In the genomic region with DNA sequence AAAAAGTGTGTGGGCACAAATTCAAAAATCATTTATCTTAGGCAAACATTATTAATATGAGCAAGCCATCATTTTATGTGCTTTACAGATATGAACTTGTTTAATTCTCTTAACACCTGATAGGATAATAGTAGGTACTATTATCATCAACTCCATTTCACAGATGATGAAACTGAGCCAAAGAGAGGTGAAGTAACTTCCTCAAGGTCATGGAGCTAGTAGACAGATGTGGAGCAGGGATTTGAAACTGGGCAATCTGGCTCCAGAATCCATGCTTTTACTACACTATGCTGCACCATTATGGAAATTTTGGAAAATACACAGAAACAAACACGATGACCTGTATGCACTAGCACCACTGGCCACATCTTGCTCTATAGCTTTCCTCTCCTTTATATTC, we compare ENCODE assay signal across 9 cellular contexts. TPM values are rescaled to one million over a fixed set of nuclear protein-coding genes. Genes with fewer than 3 reads are reported as not detected.
A peak's percentile ranks its signal among the peaks of the same experiment; 100 is the strongest.
DNase-seq lines count a peak whose midpoint lies in the region; ATAC-seq and TF ChIP-seq lines count a peak whose summit lies in the region.
"Had no signal": no experiment of that assay in that cellular context is flagged by ENCODE, and none has a peak within 500 bp of the region (broad histone marks: within the 10 kb centered on the region; RNA-seq: fewer than 3 reads in every experiment).

No MANE protein-coding gene starts in this region.

- H3K9me3 ChIP-seq in right atrium auricular region: no peaks in the 10 kb centered on the region

- no peak for TF ChIP-seq CTCF in right atrium auricular region (IDR thresholded peaks at IDR 0.05)

- no peaks in the 10 kb centered on the region for H3K27me3 ChIP-seq in right atrium auricular region

- H3K4me3 ChIP-seq in right atrium auricular region: peak overlapping the region in 1 of 2 donors; percentile 61

- DNase-seq in right atrium auricular region (ENCODE audit: low spot score): no peak
- no peak for DNase-seq in cardiac septum (ENCODE audit: low spot score)
- DNase-seq in RKO (ENCODE audit: low spot score): peak; percentile 20
- peak; percentile 11 for DNase-seq in left kidney (ENCODE audit: low read depth, low spot score)
- no peak for DNase-seq in stimulated activated CD4-positive, alpha-beta T cell treated with anti-CD3 and anti-CD28 coated beads, Interleukin-1b, Interleukin-23, amount 100 ng/mL, for 48 hours
- DNase-seq in AG08396 (ENCODE audit: low spot score): no peak
- no peak for DNase-seq in SK-N-DZ (ENCODE audit: low spot score)
- DNase-seq: stimulated activated naive B cell treated with anti-CD40 and anti-IgM and Interleukin-4, amounts not matched to agents 10 μg/mL and 1 μg/mL and 100 μg/mL, for 72 hours had no signal

- no peaks in the 10 kb centered on the region for H3K36me3 ChIP-seq in right atrium auricular region

- H3K4me1 ChIP-seq in right atrium auricular region: peaks cover 0 to 9% of the 10 kb centered on the region in 2 donors

- peak overlapping the region; percentile 54 to 74 for H3K27ac ChIP-seq in right atrium auricular region

- no peak for ATAC-seq in HG03521 (IDR thresholded peaks at IDR 0.05; ENCODE audit: unreplicated experiment)

- intact Hi-C loops in cardiac septum (cut with DNase I): loop anchor here (5.0 kb wide), 1 partner anchor 48 kb away; a partner anchor contains a TSS

RNA-seq across cellular contexts. Expression of a gene that starts 1.0 kb away (rescaled TPM):
- total RNA-seq in right atrium auricular region (10 to 100 TPM in 1 of 2 donors, 1 to 10 TPM in 1; 3.9 to 11.8 TPM), cardiac septum (8.5 TPM)
- polyA plus RNA-seq in SK-N-DZ (2014; cell fraction: cytosol; rRNA removed): 27.3 and 31.5 TPM in 2 replicates
- polyA plus RNA-seq in SK-N-DZ (2014; cell fraction: nucleus; rRNA removed): 18.3 and 39.5 TPM in 2 replicates

RNA-seq across cellular contexts. Expression of a gene that starts 48.8 kb away (rescaled TPM):
- total RNA-seq in right atrium auricular region (1 to 10 TPM; 1.5 to 3.0 TPM), cardiac septum (6.3 TPM)
- 2.2 and 2.4 TPM in 2 replicates for polyA plus RNA-seq in SK-N-DZ (2014; cell fraction: cytosol; rRNA removed)
- polyA plus RNA-seq in SK-N-DZ (2014; cell fraction: nucleus; rRNA removed): 2.9 and 5.1 TPM in 2 replicates

RNA-seq across cellular contexts. Expression of a gene that starts 58.3 kb away (rescaled TPM):
- total RNA-seq in right atrium auricular region (under 1 TPM in 1 of 2 donors, not detected in 1; 0.15 TPM), cardiac septum (0.08 TPM)
- polyA plus RNA-seq in SK-N-DZ (2014; cell fraction: cytosol; rRNA removed): 3.8 and 4.6 TPM in 2 replicates
- polyA plus RNA-seq in SK-N-DZ (2014; cell fraction: nucleus; rRNA removed): 2.4 TPM in 2 replicates

Comparison
In these comparisons a context has a peak if more than half of its experiments do, and no peak if none do; other contexts are left out.
1. DNase-seq: peak in RKO (single experiment) and left kidney (single experiment); none in right atrium auricular region (single experiment), cardiac septum (single experiment), stimulated activated CD4-positive, alpha-beta T cell treated with anti-CD3 and anti-CD28 coated beads, Interleukin-1b, Interleukin-23, amount 100 ng/mL, for 48 hours (single experiment), AG08396 (single experiment) and SK-N-DZ (single experiment).